In the genomic region with DNA sequence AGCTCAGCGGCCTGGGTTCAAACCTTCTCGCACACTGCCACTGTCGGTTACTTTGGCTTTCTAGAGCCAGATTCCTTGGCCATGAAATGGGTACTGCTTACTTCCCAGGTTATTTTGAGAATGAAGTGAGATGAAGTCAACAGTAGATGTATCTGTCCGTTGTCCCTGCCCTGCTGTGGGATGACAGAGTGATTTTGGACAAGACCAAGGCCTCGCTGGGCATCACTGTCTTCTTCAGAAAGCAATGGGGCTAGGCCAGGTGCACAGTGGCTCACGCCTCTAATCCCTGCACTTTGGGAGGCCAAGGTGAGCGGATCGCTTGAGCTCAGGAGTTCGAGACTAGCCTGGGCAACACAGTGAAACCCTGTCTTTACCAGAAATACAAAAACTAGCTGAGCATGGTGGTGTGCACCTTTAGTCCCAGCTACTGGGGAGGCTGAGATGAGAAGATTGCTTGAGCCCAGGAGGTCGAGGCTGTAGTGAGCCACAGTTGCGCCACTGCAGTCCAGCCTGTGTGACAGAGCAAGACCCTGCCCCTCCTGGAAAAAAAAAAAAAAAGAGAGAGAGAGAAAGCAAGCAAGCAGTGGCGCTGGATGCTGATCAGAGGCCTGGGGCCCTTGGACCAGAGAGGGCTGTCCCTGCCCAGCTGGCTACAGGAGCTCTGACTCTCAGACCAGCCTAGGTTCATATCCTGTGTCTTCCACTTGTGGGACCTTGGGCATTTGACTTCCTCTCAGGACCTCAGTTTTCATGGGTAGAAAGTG, we compare ENCODE assay signal across 10 cellular contexts. TPM values are rescaled to one million over a fixed set of nuclear protein-coding genes. Genes with fewer than 3 reads are reported as not detected.
DNase-seq lines count a peak whose midpoint lies in the region; ATAC-seq, FAIRE-seq and TF ChIP-seq lines count a peak whose summit lies in the region.
"Had no signal": no experiment of that assay in that cellular context is flagged by ENCODE, and none has a peak within 500 bp of the region (broad histone marks: within the 10 kb centered on the region; RNA-seq: fewer than 3 reads in every experiment).

No MANE protein-coding gene starts in this region.

- peak overlapping the region; percentile 99 for H3K4me2 ChIP-seq in BLaER1

- H3K4me1 Mint-ChIP-seq in activated T-cell treated with anti-CD3 and anti-CD28 coated beads, Interleukin-2, amount 50 U/mL, for 4 hours (ENCODE audit: low read depth): peaks cover 48% of the 10 kb centered on the region

- H3K27ac ChIP-seq in BLaER1: peak overlapping the region; percentile 59
- H3K27ac ChIP-seq in adrenal gland: peak overlapping the region; percentile 42 to 92 (median 53)
- H3K27ac ChIP-seq in kidney (ENCODE audit: low read depth in 2 of 2, low read length in 2 of 2): peak overlapping the region; percentile 87 to 93
- peak overlapping the region; percentile 75 for H3K27ac ChIP-seq in skeletal muscle tissue (ENCODE audit: low read depth, low read length)

- no peak for TF ChIP-seq POLR2A in adrenal gland (IDR thresholded peaks at IDR 0.05)

- no peak for DNase-seq in adrenal gland
- no peak for DNase-seq in kidney
- DNase-seq in activated T-cell treated with anti-CD3 and anti-CD28 coated beads, Interleukin-2, amount 50 U/mL, for 4 hours: no peak
- DNase-seq in SIG-M5 (lab: John Stamatoyannopoulos, UW): no peak
- DNase-seq in HEK293T (ENCODE audit: extremely low spot score): no peak
- no peak for DNase-seq in SW 1271 (lab: John Stamatoyannopoulos, UW)
- DNase-seq: activated T-cell treated with anti-CD3 and anti-CD28 coated beads for 4 hours, NCI-H2171 treated with DMSO at 0.1 percent for 48 hours had no signal

- no peaks in the 10 kb centered on the region for H3K9me3 Mint-ChIP-seq in activated T-cell treated with anti-CD3 and anti-CD28 coated beads, Interleukin-2, amount 50 U/mL, for 4 hours

- POLR2A ChIA-PET in HEK293T (lab: Yijun Ruan, JAX): no interaction called here

- peaks cover 100% of the 10 kb centered on the region for H3K4me1 ChIP-seq in BLaER1
- peaks cover 17 to 91% of the 10 kb centered on the region in 2 donors for H3K4me1 ChIP-seq in adrenal gland (replicated peaks in 1 of 2)
- H3K4me1 ChIP-seq in kidney (ENCODE audit: control insufficient read depth in 1 of 2, insufficient read depth in 1 of 2, low read depth in 1 of 2, low read length in 2 of 2): peaks cover 59 to 76% of the 10 kb centered on the region in 2 donors
- peaks cover 75 to 94% (median 90%) of the 10 kb centered on the region in 3 donors for H3K4me1 ChIP-seq in skeletal muscle tissue (ENCODE audit: control insufficient read depth in 3 of 3, insufficient read depth in 3 of 3, low read length in 3 of 3)

- intact Hi-C loops in adrenal gland (cut with DNase I): loop anchor here in 1 of 2 donors (5.0 kb wide), 1 partner anchor 88 kb away; no protein-coding TSS in a partner anchor
- intact Hi-C loops in kidney (cut with DNase I): no loop called here

- FAIRE-seq in kidney (lab: Jason Lieb, UNC): no peak

- CTCF ChIA-PET in HEK293T (lab: Yijun Ruan, JAX): no interaction called here

- H3K4me3 Mint-ChIP-seq in activated T-cell treated with anti-CD3 and anti-CD28 coated beads, Interleukin-2, amount 50 U/mL, for 4 hours: no peak overlapping the region

- H3K4me3 ChIP-seq in BLaER1: no peak overlapping the region
- H3K4me3 ChIP-seq in adrenal gland: no peak overlapping the region
- no peak overlapping the region for H3K4me3 ChIP-seq in kidney (ENCODE audit: low read length in 2 of 2)
- H3K4me3 ChIP-seq in skeletal muscle tissue (ENCODE audit: low read length in 3 of 3): peak overlapping the region in 2 of 3 donors; percentile 34 to 54

- no peaks in the 10 kb centered on the region for H3K27me3 Mint-ChIP-seq in activated T-cell treated with anti-CD3 and anti-CD28 coated beads, Interleukin-2, amount 50 U/mL, for 4 hours (ENCODE audit: low read depth)

- no peak for ATAC-seq in activated T-cell treated with anti-CD3 and anti-CD28 coated beads, Interleukin-2, amount 50 U/mL, for 4 hours

- WGBS in adrenal gland, 4 donors: 58 to 65% (median 59%) methylated on average over 8 to 12 of the region's 12 CpGs

- H3K36me3 ChIP-seq in BLaER1 (no peaks in the 10 kb centered on the region), adrenal gland (replicated peaks in 1 of 2) (no peaks in the 10 kb centered on the region), kidney (ENCODE audit: control insufficient read depth in 1 of 2, insufficient read depth in 2 of 2, low read length in 2 of 2) (no peaks in the 10 kb centered on the region), skeletal muscle tissue (ENCODE audit: control insufficient read depth in 3 of 3, insufficient read depth in 3 of 3, low read length in 3 of 3) (peaks cover 0 to 4% (median 3%) of the 10 kb centered on the region in 3 donors)

- H3K9me3 ChIP-seq in BLaER1 (no peaks in the 10 kb centered on the region), adrenal gland (replicated peaks in 1 of 3) (no peaks in the 10 kb centered on the region), kidney (ENCODE audit: control insufficient read depth in 1 of 2, low read length in 2 of 2) (no peaks in the 10 kb centered on the region), skeletal muscle tissue (ENCODE audit: control insufficient read depth in 3 of 3, low read length in 3 of 3) (no peaks in the 10 kb centered on the region)

- H3K9ac ChIP-seq in BLaER1 (peak overlapping the region; percentile 59), kidney (ENCODE audit: low read length in 2 of 2) (peak overlapping the region in 1 of 2 donors; percentile 63), skeletal muscle tissue (ENCODE audit: low read depth in 1 of 3, low read length in 3 of 3) (peak overlapping the region; percentile 59 to 83 (median 78))

- H3K36me3 Mint-ChIP-seq in activated T-cell treated with anti-CD3 and anti-CD28 coated beads, Interleukin-2, amount 50 U/mL, for 4 hours (ENCODE audit: insufficient read depth): no peaks in the 10 kb centered on the region

- no peaks in the 10 kb centered on the region for H3K27me3 ChIP-seq in BLaER1
- no peaks in the 10 kb centered on the region for H3K27me3 ChIP-seq in adrenal gland
- H3K27me3 ChIP-seq in skeletal muscle tissue (ENCODE audit: control insufficient read depth in 3 of 3, insufficient read depth in 3 of 3, low read length in 3 of 3): no peaks in the 10 kb centered on the region

- H4K20me1 ChIP-seq in BLaER1: peaks cover 100% of the 10 kb centered on the region

- TF ChIP-seq CTCF in adrenal gland (IDR thresholded peaks at IDR 0.05) (no peak), kidney (IDR thresholded peaks at IDR 0.05; ENCODE audit: borderline replicate concordance, extremely low read depth, insufficient read depth) (no peak)

TF ChIP-seq in HEK293T, 16 proteins besides CTCF, POLR2A, EP300 and RAD21:
- TF ChIP-seq, protein P1, sequence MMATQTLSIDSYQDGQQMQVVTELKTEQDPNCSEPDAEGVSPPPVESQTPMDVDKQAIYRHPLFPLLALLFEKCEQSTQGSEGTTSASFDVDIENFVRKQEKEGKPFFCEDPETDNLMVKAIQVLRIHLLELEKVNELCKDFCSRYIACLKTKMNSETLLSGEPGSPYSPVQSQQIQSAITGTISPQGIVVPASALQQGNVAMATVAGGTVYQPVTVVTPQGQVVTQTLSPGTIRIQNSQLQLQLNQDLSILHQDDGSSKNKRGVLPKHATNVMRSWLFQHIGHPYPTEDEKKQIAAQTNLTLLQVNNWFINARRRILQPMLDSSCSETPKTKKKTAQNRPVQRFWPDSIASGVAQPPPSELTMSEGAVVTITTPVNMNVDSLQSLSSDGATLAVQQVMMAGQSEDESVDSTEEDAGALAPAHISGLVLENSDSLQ (IDR thresholded peaks at IDR 0.05): no peak
- no peak for TF ChIP-seq BHLHE40 (IDR thresholded peaks at IDR 0.05; ENCODE audit: borderline replicate concordance)

RNA-seq across cellular contexts. Expression of a gene that starts 25.8 kb away (rescaled TPM):
- total RNA-seq in adrenal gland: 100 to 1,000 TPM in 1 of 8 donors, 10 to 100 TPM in 7; 47.9 to 113 (median 58.7) TPM
- 100 to 1,000 TPM in 1 of 3 donors, 10 to 100 TPM in 2; 17.9 to 109 (median 32.2) TPM for polyA plus RNA-seq in adrenal gland
- total RNA-seq in kidney: 97.6 TPM
- 14.2 TPM for polyA plus RNA-seq in kidney (ENCODE audit: insufficient read depth, low read depth, low replicate concordance)
- 11.5 TPM for total RNA-seq in skeletal muscle tissue
- 10 to 100 TPM; 17.7 to 21.0 (median 18.0) TPM for total RNA-seq in activated T-cell treated with anti-CD3 and anti-CD28 coated beads, Interleukin-2, amount 50 U/mL, for 4 hours

Comparison
In these comparisons a context has a peak if more than half of its experiments do, and no peak if none do; other contexts are left out.
1. H3K4me3 ChIP-seq: peak in skeletal muscle tissue (2 of 3); none in BLaER1 (single experiment), adrenal gland (0 of 4) and kidney (0 of 2).
2. Peak in every context shown above with its lines, with median percentiles within 50 percentile points of each other: H3K27ac ChIP-seq.